ENCODE assay signal across 36 cellular contexts in the genomic region with DNA sequence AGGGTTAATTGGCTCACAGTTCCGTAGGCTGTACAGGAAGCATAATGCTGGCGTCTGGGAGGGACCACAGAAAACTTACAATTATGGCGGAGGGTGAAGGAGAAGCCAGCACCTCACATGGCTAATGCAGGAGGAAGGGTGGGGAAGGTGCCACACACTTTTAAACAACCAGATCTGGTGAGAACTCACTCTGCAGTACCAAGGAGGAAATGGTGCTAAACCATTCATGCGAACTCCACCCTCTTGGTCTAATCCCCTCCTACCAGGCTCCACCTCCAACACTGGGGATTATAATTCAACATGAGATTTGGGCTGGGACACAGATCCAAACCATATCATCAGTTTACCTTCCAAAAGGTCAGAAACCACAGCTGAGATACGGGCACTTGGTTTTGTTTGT.
"Had no signal": no experiment of that assay in that cellular context is flagged by ENCODE, and none has a peak within 500 bp of the region (broad histone marks: within the 10 kb centered on the region; RNA-seq: fewer than 3 reads in every experiment).

No MANE protein-coding gene starts in this region.

- H3K36me3 Mint-ChIP-seq: activated naive CD4-positive, alpha-beta T cell treated with anti-CD3 and anti-CD28 coated beads, Interleukin-2, amount 10 ng/mL, durations not matched to agents 7 days and 5 days; activated naive CD4-positive, alpha-beta T cell treated with anti-CD3 and anti-CD28 coated beads, Interleukin-2, amount 50 U/mL, for 24 hours; activated naive CD4-positive, alpha-beta T cell treated with anti-CD3 and anti-CD28 coated beads, Interleukin-2, amount 50 U/mL, for 72 hours; activated naive CD8-positive, alpha-beta T cell; activated naive CD8-positive, alpha-beta T cell treated with anti-CD3 and anti-CD28 coated beads for 36 hours; activated naive CD8-positive, alpha-beta T cell treated with anti-CD3 and anti-CD28 coated beads, Interleukin-2, amount 10 ng/mL, durations not matched to agents 7 days and 5 days; brain had no signal

- H3K9me3 Mint-ChIP-seq: activated naive CD4-positive, alpha-beta T cell treated with anti-CD3 and anti-CD28 coated beads for 36 hours; activated naive CD4-positive, alpha-beta T cell treated with anti-CD3 and anti-CD28 coated beads, Interleukin-2, amount 10 ng/mL, durations not matched to agents 7 days and 5 days; activated naive CD4-positive, alpha-beta T cell treated with anti-CD3 and anti-CD28 coated beads, Interleukin-2, amount 50 U/mL, for 24 hours; activated naive CD4-positive, alpha-beta T cell treated with anti-CD3 and anti-CD28 coated beads, Interleukin-2, amount 50 U/mL, for 72 hours; activated naive CD8-positive, alpha-beta T cell treated with anti-CD3 and anti-CD28 coated beads for 36 hours; activated naive CD8-positive, alpha-beta T cell treated with anti-CD3 and anti-CD28 coated beads, Interleukin-2, amount 10 ng/mL, durations not matched to agents 7 days and 5 days; activated naive CD8-positive, alpha-beta T cell treated with anti-CD3 and anti-CD28 coated beads, Interleukin-2, amount 50 U/mL, for 24 hours; activated T-cell treated with anti-CD3 and anti-CD28 coated beads, Interleukin-2, amount 50 U/mL, for 24 hours; activated T-cell treated with anti-CD3 and anti-CD28 coated beads, Interleukin-2, amount 50 U/mL, for 4 hours; activated T-helper 1 cell treated with anti-CD3 and anti-CD28 coated beads, Interleukin-12 subunit alpha, Interleukin-12 subunit beta, Interleukin-2, Interleukin-4 antibody, amounts not matched to agents 30 ng/mL and 10 ng/mL and 1 ng/mL, durations not matched to agents 14 hours and 24 hours and 36 hours; activated T-helper 17 cell treated with anti-CD3 and anti-CD28 coated beads, Interleukin-2, amount 50 U/mL, for 72 hours; activated T-helper 2 cell treated with anti-CD3 and anti-CD28 coated beads, Interferon-gamma antibody, Interleukin-2, Interleukin-4, amounts not matched to agents 10 μg/mL and 5 μg/mL and 100 μg/mL, durations not matched to agents 14 hours and 24 hours and 36 hours had no signal

- H3K4me3 Mint-ChIP-seq: activated naive CD4-positive, alpha-beta T cell treated with anti-CD3 and anti-CD28 coated beads for 36 hours; activated naive CD4-positive, alpha-beta T cell treated with anti-CD3 and anti-CD28 coated beads, Interleukin-2, amount 10 ng/mL, durations not matched to agents 7 days and 5 days; activated naive CD4-positive, alpha-beta T cell treated with anti-CD3 and anti-CD28 coated beads, Interleukin-2, amount 50 U/mL, for 24 hours; activated naive CD8-positive, alpha-beta T cell; activated naive CD8-positive, alpha-beta T cell treated with anti-CD3 and anti-CD28 coated beads for 36 hours; activated naive CD8-positive, alpha-beta T cell treated with anti-CD3 and anti-CD28 coated beads, Interleukin-2, amount 10 ng/mL, durations not matched to agents 7 days and 5 days; activated naive CD8-positive, alpha-beta T cell treated with anti-CD3 and anti-CD28 coated beads, Interleukin-2, amount 50 U/mL, for 24 hours; activated T-cell treated with anti-CD3 and anti-CD28 coated beads, Interleukin-2, amount 50 U/mL, for 24 hours; activated T-cell treated with anti-CD3 and anti-CD28 coated beads, Interleukin-2, amount 50 U/mL, for 4 hours; activated T-cell treated with anti-CD3 and anti-CD28 coated beads, Interleukin-2, amount 50 U/mL, for 72 hours; activated T-helper 1 cell treated with anti-CD3 and anti-CD28 coated beads, Interleukin-12 subunit alpha, Interleukin-12 subunit beta, Interleukin-2, Interleukin-4 antibody, amounts not matched to agents 30 ng/mL and 10 ng/mL and 1 ng/mL, durations not matched to agents 14 hours and 24 hours and 36 hours; activated T-helper 17 cell treated with anti-CD3 and anti-CD28 coated beads, Interleukin-2, amount 50 U/mL, for 72 hours; brain; central memory CD8-positive, alpha-beta T cell had no signal

- H3K4me1 Mint-ChIP-seq: activated naive CD4-positive, alpha-beta T cell treated with anti-CD3 and anti-CD28 coated beads, Interleukin-2, amount 10 ng/mL, durations not matched to agents 7 days and 5 days; activated naive CD4-positive, alpha-beta T cell treated with anti-CD3 and anti-CD28 coated beads, Interleukin-2, amount 50 U/mL, for 24 hours; activated naive CD8-positive, alpha-beta T cell treated with anti-CD3 and anti-CD28 coated beads for 36 hours; activated naive CD8-positive, alpha-beta T cell treated with anti-CD3 and anti-CD28 coated beads, Interleukin-2, amount 10 ng/mL, durations not matched to agents 7 days and 5 days; activated naive CD8-positive, alpha-beta T cell treated with anti-CD3 and anti-CD28 coated beads, Interleukin-2, amount 50 U/mL, for 24 hours; activated T-helper 17 cell treated with anti-CD3 and anti-CD28 coated beads, Interleukin-2, amount 50 U/mL, for 72 hours; brain; central memory CD8-positive, alpha-beta T cell had no signal

- H3K27me3 Mint-ChIP-seq: activated naive CD4-positive, alpha-beta T cell treated with anti-CD3 and anti-CD28 coated beads, Interleukin-2, amount 10 ng/mL, durations not matched to agents 7 days and 5 days; activated naive CD4-positive, alpha-beta T cell treated with anti-CD3 and anti-CD28 coated beads, Interleukin-2, amount 50 U/mL, for 24 hours; activated naive CD8-positive, alpha-beta T cell; activated T-cell treated with anti-CD3 and anti-CD28 coated beads, Interleukin-2, amount 50 U/mL, for 24 hours; activated T-helper 17 cell treated with anti-CD3 and anti-CD28 coated beads, Interleukin-2, amount 50 U/mL, for 72 hours; central memory CD8-positive, alpha-beta T cell had no signal

- H3K27ac Mint-ChIP-seq: activated naive CD4-positive, alpha-beta T cell treated with anti-CD3 and anti-CD28 coated beads for 36 hours; activated naive CD4-positive, alpha-beta T cell treated with anti-CD3 and anti-CD28 coated beads, Interleukin-2, amount 10 ng/mL, durations not matched to agents 7 days and 5 days; activated naive CD4-positive, alpha-beta T cell treated with anti-CD3 and anti-CD28 coated beads, Interleukin-2, amount 50 U/mL, for 24 hours; activated naive CD4-positive, alpha-beta T cell treated with anti-CD3 and anti-CD28 coated beads, Interleukin-2, amount 50 U/mL, for 72 hours; activated naive CD8-positive, alpha-beta T cell; activated naive CD8-positive, alpha-beta T cell treated with anti-CD3 and anti-CD28 coated beads for 36 hours; activated naive CD8-positive, alpha-beta T cell treated with anti-CD3 and anti-CD28 coated beads, Interleukin-2, amount 10 ng/mL, durations not matched to agents 7 days and 5 days; activated naive CD8-positive, alpha-beta T cell treated with anti-CD3 and anti-CD28 coated beads, Interleukin-2, amount 50 U/mL, for 24 hours; activated T-cell treated with anti-CD3 and anti-CD28 coated beads, Interleukin-2, amount 50 U/mL, for 24 hours; activated T-cell treated with anti-CD3 and anti-CD28 coated beads, Interleukin-2, amount 50 U/mL, for 72 hours; activated T-helper 1 cell treated with anti-CD3 and anti-CD28 coated beads, Interleukin-12 subunit alpha, Interleukin-12 subunit beta, Interleukin-2, Interleukin-4 antibody, amounts not matched to agents 30 ng/mL and 10 ng/mL and 1 ng/mL, durations not matched to agents 14 hours and 24 hours and 36 hours; activated T-helper 17 cell treated with anti-CD3 and anti-CD28 coated beads, Interleukin-2, amount 50 U/mL, for 72 hours; activated T-helper 2 cell treated with anti-CD3 and anti-CD28 coated beads, Interferon-gamma antibody, Interleukin-2, Interleukin-4, amounts not matched to agents 10 μg/mL and 5 μg/mL and 100 μg/mL, durations not matched to agents 14 hours and 24 hours and 36 hours; brain had no signal

- ATAC-seq: activated naive CD4-positive, alpha-beta T cell treated with anti-CD3 and anti-CD28 coated beads, Interleukin-2, amount 50 U/mL, for 72 hours; activated naive CD8-positive, alpha-beta T cell treated with anti-CD3 and anti-CD28 coated beads, Interleukin-2, amount 50 U/mL, for 24 hours; activated T-cell treated with anti-CD3 and anti-CD28 coated beads, Interleukin-2, amount 50 U/mL, for 4 hours; activated T-cell treated with anti-CD3 and anti-CD28 coated beads, Interleukin-2, amount 50 U/mL, for 72 hours; activated T-helper 17 cell treated with anti-CD3 and anti-CD28 coated beads, Interleukin-2, amount 50 U/mL, for 72 hours; body of pancreas had no signal

- DNase-seq: activated effector memory CD4-positive, alpha-beta T cell treated with anti-CD3 and anti-CD28 coated beads, Interleukin-2, amount 50 U/mL, for 16 hours; activated effector memory CD4-positive, alpha-beta T cell treated with Interleukin-2 at 50 U/mL for 16 hours; activated gamma-delta T cell; activated gamma-delta T cell treated with Interleukin-2 at 50 U/mL for 16 hours; activated naive CD4-positive, alpha-beta T cell; activated naive CD4-positive, alpha-beta T cell treated with anti-CD3 and anti-CD28 coated beads for 36 hours; activated naive CD4-positive, alpha-beta T cell treated with anti-CD3 and anti-CD28 coated beads, Interleukin-2, amount 10 ng/mL, durations not matched to agents 7 days and 5 days; activated naive CD4-positive, alpha-beta T cell treated with anti-CD3 and anti-CD28 coated beads, Interleukin-2, amount 50 U/mL, for 16 hours; activated naive CD4-positive, alpha-beta T cell treated with Interleukin-2 at 50 U/mL for 16 hours; activated naive CD8-positive, alpha-beta T cell treated with anti-CD3 and anti-CD28 coated beads for 36 hours; activated naive CD8-positive, alpha-beta T cell treated with anti-CD3 and anti-CD28 coated beads, Interleukin-2, amount 10 ng/mL, durations not matched to agents 7 days and 5 days; activated naive CD8-positive, alpha-beta T cell treated with anti-CD3 and anti-CD28 coated beads, Interleukin-2, amount 50 U/mL, for 24 hours; activated T-cell treated with anti-CD3 and anti-CD28 coated beads for 4 hours; activated T-cell treated with anti-CD3 and anti-CD28 coated beads, Interleukin-2, amount 50 U/mL, for 1 hour; activated T-cell treated with anti-CD3 and anti-CD28 coated beads, Interleukin-2, amount 50 U/mL, for 24 hours; activated T-cell treated with anti-CD3 and anti-CD28 coated beads, Interleukin-2, amount 50 U/mL, for 4 hours; activated T-cell treated with anti-CD3 and anti-CD28 coated beads, Interleukin-2, amount 50 U/mL, for 48 hours; activated T-cell treated with anti-CD3 and anti-CD28 coated beads, Interleukin-2, amount 50 U/mL, for 72 hours; adrenal gland; amniotic stem cell; amygdala; anterior cingulate cortex; aorta; body of pancreas; brain microvascular endothelial cell; caudate nucleus; central memory CD4-positive, alpha-beta T cell; cerebellar nuclear complex had no signal
